ENCODE assay signal across 15 cellular contexts in genomic region chr10:5622586-5622985, GRCh38. TPM values are rescaled to one million over a fixed set of nuclear protein-coding genes. Genes with fewer than 3 reads are reported as not detected.
A peak's percentile ranks its signal among the peaks of the same experiment; 100 is the strongest.
DNase-seq lines count a peak whose midpoint lies in the region; ATAC-seq, FAIRE-seq and TF ChIP-seq lines count a peak whose summit lies in the region.
"Had no signal": no experiment of that assay in that cellular context is flagged by ENCODE, and none has a peak within 500 bp of the region (broad histone marks: within the 10 kb centered on the region; RNA-seq: fewer than 3 reads in every experiment).

No MANE protein-coding gene starts in this region.

- CTCF ChIA-PET in HepG2 (lab: Yijun Ruan, JAX; ENCODE audit: low intra/inter-chr PET ratio, low total read pairs) = interaction anchor here (2.5 kb wide), 1 partner anchor 180 kb away, joined by 31 read pairs; no protein-coding TSS in a partner anchor

- 95% methylated on average over 3 of the region's 3 CpGs for WGBS in HepG2 (ENCODE audit: low lambda C conversion rate)
- 78% methylated on average over 3 of the region's 3 CpGs for WGBS in right lobe of liver (ENCODE audit: insufficient coverage, low coverage, low lambda C conversion rate, missing lambda C conversion rate)

- DNase-seq in HepG2 (ENCODE audit: low spot score) = no peak
- no peak for DNase-seq in right lobe of liver
- no peak for DNase-seq in keratinocyte (ENCODE audit: low read depth, low spot score)
- DNase-seq in vagina (ENCODE audit: extremely low spot score in 2 of 2) = no peak
- no peak for DNase-seq in COLO829 (ENCODE audit: low spot score)
- DNase-seq in NCI-H82 treated with DMSO at 0.1 percent for 48 hours (lab: John Stamatoyannopoulos, UW; ENCODE audit: unreplicated experiment) = no peak
- DNase-seq: NCI-H1436 treated with DMSO at 0.1 percent for 48 hours, NCI-H2171 had no signal

- intact Hi-C loops in HepG2 (cut with micrococcal nuclease; ENCODE audit: unreplicated experiment) (loop anchor here (2.0 to 5.0 kb wide), 2 partner anchors 35 to 74 kb away; no protein-coding TSS in a partner anchor), right lobe of liver (cut with DNase I) (loop anchor here (5.0 to 10.0 kb wide), 2 partner anchors 178 to 180 kb away; no protein-coding TSS in a partner anchor), vagina (cut with DNase I) (loop anchor here (2.0 to 10.0 kb wide), 2 partner anchors 88 to 180 kb away; no protein-coding TSS in a partner anchor)

- H3K9me1 ChIP-seq in keratinocyte (ENCODE audit: control insufficient read depth, extremely low read depth, insufficient read depth, low read length) = no peaks in the 10 kb centered on the region

- dilution Hi-C loops in keratinocyte (cut with MboI; ENCODE audit: extremely low pct_ligation_motif_present, low sequenced_read_pairs) = no loop called here

- no peaks in the 10 kb centered on the region; the same call in 1 of the 2 replicates for H4K20me1 ChIP-seq in HepG2 (ENCODE audit: insufficient read depth, low read length)
- H4K20me1 ChIP-seq in keratinocyte (ENCODE audit: control insufficient read depth, extremely low read depth, insufficient read depth, low read length) = no peaks in the 10 kb centered on the region

- H3K4me3 ChIP-seq in HepG2 (replicated peaks in 1 of 3; ENCODE audit: insufficient read depth in 1 of 3, low read depth in 2 of 3, low read length in 3 of 3) (0 out of 6 replicates have a peak overlapping the region, but pooled peaks of 1 of the 3 experiments have one; percentile 68), right lobe of liver (no peak overlapping the region), keratinocyte (ENCODE audit: control insufficient read depth in 2 of 3, extremely low read depth in 1 of 3, insufficient read depth in 2 of 3, low read depth in 1 of 3, low read length in 3 of 3) (no peak overlapping the region), vagina (no peak overlapping the region)
- H3K4me3 ChIP-seq: BLaER1 treated with 17β-estradiol and CSF1 and Interleukin-3, amounts not matched to agents 10 nM and 100 nM; MG63 had no signal

- H2AFZ ChIP-seq in HepG2 (ENCODE audit: low read length) = no peak overlapping the region
- H2AFZ ChIP-seq in keratinocyte (ENCODE audit: control insufficient read depth, low read length) = no peak overlapping the region

- TF ChIP-seq EP300 in HepG2 (IDR thresholded peaks at IDR 0.05; ENCODE audit: low read depth in 2 of 2, low read length in 2 of 2) (no peak), HepG2 (CRISPR knock-in tag; IDR thresholded peaks at IDR 0.05; ENCODE audit: borderline replicate concordance) (no peak)

- no peak for TF ChIP-seq RAD21 in HepG2 (CRISPR knock-in tag; IDR thresholded peaks at IDR 0.05)

- no peak overlapping the region for H3K9ac ChIP-seq in HepG2 (ENCODE audit: insufficient read depth, low read depth, low read length)
- H3K9ac ChIP-seq in keratinocyte (ENCODE audit: control insufficient read depth, extremely low read depth, insufficient read depth, low read length) = peak overlapping the region; percentile 70
- H3K9ac ChIP-seq: BLaER1 treated with 17β-estradiol and CSF1 and Interleukin-3, amounts not matched to agents 10 nM and 100 nM had no signal

- ATAC-seq in HepG2 (no peak), right lobe of liver (no peak), GM18498 (IDR thresholded peaks at IDR 0.05; ENCODE audit: unreplicated experiment) (no peak)

- in situ Hi-C loops in HepG2 (cut with HindIII; ENCODE audit: extremely low pct_ligation_motif_present, low pct_unique_long_range_greater_than_20kb) = loop anchor here (5.0 to 25.0 kb wide), 2 partner anchors 180 to 810 kb away; no protein-coding TSS in a partner anchor

- TF ChIP-seq CTCF in HepG2 (CRISPR knock-in tag; IDR thresholded peaks at IDR 0.05) (no peak), right lobe of liver (IDR thresholded peaks at IDR 0.05) (no peak), VCaP (conservative IDR thresholded peaks at IDR 0.05) (no peak), keratinocyte (optimal IDR thresholded peaks at IDR 0.05 in 1 of 3, IDR thresholded peaks at IDR 0.05 in 1 of 3, conservative IDR thresholded peaks at IDR 0.05 in 1 of 3; ENCODE audit: extremely low read depth in 1 of 3, insufficient read depth in 2 of 3, low read length in 3 of 3) (no peak), vagina (IDR thresholded peaks at IDR 0.05) (no peak)

- H3K4me2 ChIP-seq in HepG2 (ENCODE audit: low read depth, low read length) (peak overlapping the region; percentile 76; the same call in 1 of the 2 replicates), keratinocyte (ENCODE audit: control insufficient read depth, extremely low read depth, insufficient read depth, low read depth, low read length) (peak overlapping the region; percentile 57)

- no peak for FAIRE-seq in HepG2 (lab: Jason Lieb, UNC)
- FAIRE-seq in keratinocyte (lab: Jason Lieb, UNC) = peak; percentile 68
- FAIRE-seq: A204.1, small intestine had no signal

- peaks cover 54% of the 10 kb centered on the region for H3K4me1 ChIP-seq in HepG2 (ENCODE audit: insufficient read depth, low read length)
- H3K4me1 ChIP-seq in right lobe of liver = peaks cover 0 to 22% (median 10%) of the 10 kb centered on the region in 4 donors
- H3K4me1 ChIP-seq in keratinocyte (ENCODE audit: control insufficient read depth, extremely low read depth, insufficient read depth, low read length) = peaks cover 24% of the 10 kb centered on the region
- peaks cover 28% of the 10 kb centered on the region for H3K4me1 ChIP-seq in vagina

- no peak for TF ChIP-seq POLR2A in HepG2 (IDR thresholded peaks at IDR 0.05; ENCODE audit: insufficient read depth in 1 of 2, low read depth in 2 of 2, low read length in 2 of 2)
- no peak for TF ChIP-seq POLR2A in right lobe of liver (IDR thresholded peaks at IDR 0.05)
- no peak for TF ChIP-seq POLR2A in vagina (IDR thresholded peaks at IDR 0.05)

- no peaks in the 10 kb centered on the region for H3K9me3 ChIP-seq in HepG2 (ENCODE audit: low read length)
- no peaks in the 10 kb centered on the region for H3K9me3 ChIP-seq in right lobe of liver
- H3K9me3 ChIP-seq in keratinocyte (ENCODE audit: control insufficient read depth, low read depth, low read length) = no peaks in the 10 kb centered on the region
- no peaks in the 10 kb centered on the region for H3K9me3 ChIP-seq in vagina
- H3K9me3 ChIP-seq: BLaER1 treated with 17β-estradiol and CSF1 and Interleukin-3, amounts not matched to agents 10 nM and 100 nM; MG63 had no signal

- H3K36me3 ChIP-seq in HepG2 (replicated peaks in 1 of 2; ENCODE audit: control insufficient read depth in 1 of 2, insufficient read depth in 2 of 2, low read length in 2 of 2) (no peaks in the 10 kb centered on the region), right lobe of liver (no peaks in the 10 kb centered on the region), keratinocyte (ENCODE audit: control insufficient read depth in 2 of 2, extremely low read depth in 1 of 2, insufficient read depth in 2 of 2, low read length in 2 of 2) (no peaks in the 10 kb centered on the region), vagina (no peaks in the 10 kb centered on the region)
- H3K36me3 ChIP-seq: BLaER1 treated with 17β-estradiol and CSF1 and Interleukin-3, amounts not matched to agents 10 nM and 100 nM; MG63 had no signal

- H3K27ac ChIP-seq in HepG2 (ENCODE audit: extremely low read length, insufficient read depth, low read length) (no peak overlapping the region), right lobe of liver (no peak overlapping the region), VCaP (peak overlapping the region; percentile 72), keratinocyte (ENCODE audit: control insufficient read depth, insufficient read depth, low read length) (peak overlapping the region; percentile 75), vagina (peak overlapping the region; percentile 60)
- H3K27ac ChIP-seq: BLaER1 treated with 17β-estradiol and CSF1 and Interleukin-3, amounts not matched to agents 10 nM and 100 nM; HL-60 had no signal

- POLR2A ChIA-PET in HepG2 (lab: Yijun Ruan, JAX) = interaction anchor here (1.2 to 2.5 kb wide), 3 partner anchors 74 to 176 kb away, joined by 5 to 37 read pairs (median 19); no protein-coding TSS in a partner anchor

- H3K79me2 ChIP-seq in HepG2 (ENCODE audit: insufficient read depth, low read length) (no peaks in the 10 kb centered on the region), keratinocyte (ENCODE audit: control insufficient read depth, insufficient read depth, low read length) (no peaks in the 10 kb centered on the region)

- no TSS peak for BruUV-seq in HepG2 (replicated peaks; lab: Mats Ljungman, UMichigan)

- H3K27me3 ChIP-seq in HepG2 (ENCODE audit: control insufficient read depth in 1 of 2, insufficient read depth in 2 of 2, low read length in 2 of 2) = no peaks in the 10 kb centered on the region
- no peaks in the 10 kb centered on the region for H3K27me3 ChIP-seq in right lobe of liver
- H3K27me3 ChIP-seq in keratinocyte (ENCODE audit: control insufficient read depth, extremely low read depth, insufficient read depth, low read length) = no peaks in the 10 kb centered on the region
- no peaks in the 10 kb centered on the region for H3K27me3 ChIP-seq in vagina
- H3K27me3 ChIP-seq: BLaER1 treated with 17β-estradiol and CSF1 and Interleukin-3, amounts not matched to agents 10 nM and 100 nM; MG63 had no signal

RNA-seq across cellular contexts. Expression of gene ASB13, which starts 43.8 kb away (rescaled TPM):
- total RNA-seq in HepG2 (2016; rRNA removed; fragmentation: Illumina TruSeq; extraction: Trizol) (15.4 and 17.5 TPM in 2 replicates), right lobe of liver (100 to 1,000 TPM in 1 of 6 experiments, 10 to 100 TPM in 5; 19.7 to 117 (median 64.7) TPM), vagina (17.4 TPM)
- total RNA-seq in HepG2 (2016; cell fraction: cytosol; rRNA removed; fragmentation: Illumina TruSeq; extraction: Trizol; ENCODE audit: low read depth) = 3.3 and 4.7 TPM in 2 replicates
- 15.6 and 18.5 TPM in 2 replicates for total RNA-seq in HepG2 (2016; cell fraction: insoluble cytoplasmic fraction; rRNA removed; fragmentation: Illumina TruSeq; extraction: Trizol)
- total RNA-seq in HepG2 (2016; cell fraction: membrane; rRNA removed; fragmentation: Illumina TruSeq; extraction: Trizol) = 14.1 and 16.1 TPM in 2 replicates
- total RNA-seq in HepG2 (2016; cell fraction: nucleus; rRNA removed; fragmentation: Illumina TruSeq; extraction: Trizol) = 7.1 and 7.5 TPM in 2 replicates
- polyA plus RNA-seq in HepG2 (2011; rRNA removed) (9.3 and 12.7 TPM in 2 replicates), keratinocyte (6.4 to 8.4 TPM (median 8.1 TPM) in 3 replicates)
- polyA plus RNA-seq in HepG2 (2011; cell fraction: cytosol; rRNA removed) = 12.4 and 12.5 TPM in 2 replicates
- polyA plus RNA-seq in HepG2 (2011; cell fraction: nucleus; rRNA removed) = 7.4 and 9.5 TPM in 2 replicates
- 12.8 and 15.5 TPM in 2 replicates for polyA plus RNA-seq in HepG2 (2012)
- 4.6 and 4.7 TPM in 2 replicates for polyA plus RNA-seq in HepG2 (2016; cell fraction: cytosol; fragmentation: Illumina TruSeq; extraction: Trizol; ENCODE audit: low read depth)
- polyA plus RNA-seq in HepG2 (2016; cell fraction: insoluble cytoplasmic fraction; fragmentation: Illumina TruSeq; extraction: Trizol; ENCODE audit: low read depth) = 12.6 and 16.4 TPM in 2 replicates
- 10.4 and 12.4 TPM in 2 replicates for polyA plus RNA-seq in HepG2 (2016; cell fraction: membrane; fragmentation: Illumina TruSeq; extraction: Trizol; ENCODE audit: low read depth)
- polyA plus RNA-seq in HepG2 (2016; cell fraction: nucleus; fragmentation: Illumina TruSeq; extraction: Trizol; ENCODE audit: insufficient read depth, low read depth) = 12.4 and 14.5 TPM in 2 replicates
- polyA minus RNA-seq in HepG2 (2011; rRNA and poly(A)+ RNA removed; ENCODE audit: low replicate concordance) = 31.7 and 36.4 TPM in 2 replicates
- 10.6 and 14.5 TPM in 2 replicates for polyA minus RNA-seq in HepG2 (2011; cell fraction: cytosol; rRNA and poly(A)+ RNA removed)
- 5.5 and 7.7 TPM in 2 replicates for polyA minus RNA-seq in HepG2 (2011; cell fraction: nucleus; rRNA and poly(A)+ RNA removed)
- polyA plus RNA-seq in keratinocyte (2011; ENCODE audit: low read depth) = 3.3 TPM
- polyA plus RNA-seq in keratinocyte (2011; cell fraction: cytosol; rRNA removed) = 4.8 and 7.2 TPM in 2 replicates
- 5.6 and 6.6 TPM in 2 replicates for polyA plus RNA-seq in keratinocyte (2011; cell fraction: nucleus; rRNA removed)
- 8.2 and 11.3 TPM in 2 replicates for polyA plus RNA-seq in keratinocyte (2012; ENCODE audit: low replicate concordance)
- 10.6 to 13.9 TPM (median 11.4 TPM) in 3 replicates for polyA minus RNA-seq in keratinocyte
- polyA minus RNA-seq in keratinocyte (2011; cell fraction: cytosol; rRNA and poly(A)+ RNA removed) = 9.0 TPM
- 5.9 and 6.4 TPM in 2 replicates for polyA minus RNA-seq in keratinocyte (2011; cell fraction: nucleus; rRNA and poly(A)+ RNA removed)

Comparison
In these comparisons a context has a peak if more than half of its experiments do, and no peak if none do; other contexts are left out.
1. H3K27ac ChIP-seq: peak in VCaP (single experiment), keratinocyte (single experiment) and vagina (single experiment); none in HepG2 (single experiment) and right lobe of liver (0 of 3).